ENCODE assay signal across 2 cellular contexts in genomic region chr5:72121052-72121451, GRCh38.
A peak's percentile ranks its signal among the peaks of the same experiment; 100 is the strongest.
TF ChIP-seq lines count a peak whose summit lies in the region.

No MANE protein-coding gene starts in this region.

TF ChIP-seq in A549, 52 proteins besides CTCF, POLR2A, EP300 and RAD21:
- TF ChIP-seq ZC3H11A (IDR thresholded peaks at IDR 0.05) (no peak), TFCP2L1 (CRISPR knock-in tag; IDR thresholded peaks at IDR 0.05) (no peak), POLR2AphosphoS2 (conservative IDR thresholded peaks at IDR 0.05; ENCODE audit: low read length) (0 out of 2 replicates have a peak, but pooled peaks have one; percentile 66), CBX2 (IDR thresholded peaks at IDR 0.05; ENCODE audit: borderline replicate concordance, low read depth) (no peak)

TF ChIP-seq in IMR-90, 13 proteins besides CTCF, POLR2A, EP300 and RAD21:
- no peak for TF ChIP-seq BHLHE40 (IDR thresholded peaks at IDR 0.05; ENCODE audit: low read depth, low read length)
- TF ChIP-seq MXI1 (IDR thresholded peaks at IDR 0.05; ENCODE audit: borderline replicate concordance, low read depth, low read length): no peak
- no peak for TF ChIP-seq RCOR1 (IDR thresholded peaks at IDR 0.05; ENCODE audit: insufficient replicate concordance, low read length)
- TF ChIP-seq RFX5 (IDR thresholded peaks at IDR 0.05; ENCODE audit: low read depth, low read length): no peak
- TF ChIP-seq USF2 (IDR thresholded peaks at IDR 0.05; ENCODE audit: low read depth, low read length): no peak
- no peak for TF ChIP-seq FOS (IDR thresholded peaks at IDR 0.05; ENCODE audit: low read depth, low read length)
- TF ChIP-seq CHD1 (IDR thresholded peaks at IDR 0.05; ENCODE audit: low read depth, low read length): no peak
- TF ChIP-seq SMC3 (IDR thresholded peaks at IDR 0.05; ENCODE audit: low read depth, low read length): no peak
- TF ChIP-seq MAFK (IDR thresholded peaks at IDR 0.05; ENCODE audit: low read depth, low read length): no peak
- no peak for TF ChIP-seq CEBPB (IDR thresholded peaks at IDR 0.05; ENCODE audit: low read depth, low read length)
- TF ChIP-seq NFE2L2 (IDR thresholded peaks at IDR 0.05; ENCODE audit: low read depth, low read length): no peak
- TF ChIP-seq ELK1 (IDR thresholded peaks at IDR 0.05; ENCODE audit: borderline replicate concordance, low read depth, low read length): no peak
- no peak for TF ChIP-seq MAZ (IDR thresholded peaks at IDR 0.05; ENCODE audit: borderline replicate concordance, low read depth, low read length)
